Comparison of ENCODE assay signal across 11 cellular contexts in genomic region chr6:52664991-52665686, GRCh38. TPM values are rescaled to one million over a fixed set of nuclear protein-coding genes. Genes with fewer than 3 reads are reported as not detected.
DNase-seq lines count a peak whose midpoint lies in the region; ATAC-seq and TF ChIP-seq lines count a peak whose summit lies in the region.
"Had no signal": no experiment of that assay in that cellular context is flagged by ENCODE, and none has a peak within 500 bp of the region (broad histone marks: within the 10 kb centered on the region; RNA-seq: fewer than 3 reads in every experiment).

No MANE protein-coding gene starts in this region.

- peaks cover 10% of the 10 kb centered on the region; the same call in 1 of the 3 replicates for H3K36me3 Mint-ChIP-seq in GM23338 (ENCODE audit: low read depth)
- H3K36me3 Mint-ChIP-seq: stimulated activated effector memory CD8-positive, alpha-beta T cell treated with anti-CD3 and anti-CD28 coated beads, Interleukin-12 subunit alpha, Interleukin-12 subunit beta, amount 100 ng/mL, for 72 hours had no signal

- intact Hi-C loops in spleen (cut with DNase I; ENCODE audit: low total_unique reads): loop anchor here (10.0 kb wide), 1 partner anchor 380 kb away; the partner anchor contains the start of gene MCM3

- H3F3A ChIP-seq in GM23338 (replicated peaks; ENCODE audit: low read depth): no peaks in the 10 kb centered on the region

- H3K4me2 ChIP-seq in GM23338 (peak overlapping the region; percentile 74), hepatocyte (peak overlapping the region; percentile 90)

- H3K4me3 Mint-ChIP-seq in GM23338: no peak overlapping the region
- H3K4me3 Mint-ChIP-seq: nephron; stimulated activated effector memory CD8-positive, alpha-beta T cell treated with anti-CD3 and anti-CD28 coated beads, Interleukin-12 subunit alpha, Interleukin-12 subunit beta, amount 100 ng/mL, for 72 hours had no signal

- no peak for TF ChIP-seq CTCF in GM23338 (conservative IDR thresholded peaks at IDR 0.05; ENCODE audit: low read depth in 2 of 2)
- TF ChIP-seq CTCF in RWPE2 (IDR thresholded peaks at IDR 0.05; ENCODE audit: poor library complexity, severe bottlenecking): no peak
- no peak for TF ChIP-seq CTCF in hepatocyte (IDR thresholded peaks at IDR 0.05; ENCODE audit: poor library complexity)
- no peak for TF ChIP-seq CTCF in spleen (IDR thresholded peaks at IDR 0.05 in 8 of 11, conservative IDR thresholded peaks at IDR 0.05 in 3 of 11)

- H3K27me3 Mint-ChIP-seq in GM23338 (ENCODE audit: insufficient read depth, low read depth, poor library complexity): no peaks in the 10 kb centered on the region

- no peaks in the 10 kb centered on the region for H3K9me3 Mint-ChIP-seq in GM23338
- H3K9me3 Mint-ChIP-seq: nephron; stimulated activated effector memory CD8-positive, alpha-beta T cell treated with anti-CD3 and anti-CD28 coated beads, Interleukin-12 subunit alpha, Interleukin-12 subunit beta, amount 100 ng/mL, for 72 hours had no signal

- H3K36me3 ChIP-seq in GM23338 (ENCODE audit: insufficient read depth) (0 out of 2 replicates have a peak, but pooled peaks cover 9% of the 10 kb centered on the region), RWPE2 (ENCODE audit: low read depth) (no peaks in the 10 kb centered on the region), hepatocyte (replicated peaks; ENCODE audit: insufficient read depth, low read depth) (no peaks in the 10 kb centered on the region), spleen (no peaks in the 10 kb centered on the region)

- H3K9me3 ChIP-seq in RWPE2 (ENCODE audit: severe bottlenecking): no peaks in the 10 kb centered on the region
- H3K9me3 ChIP-seq in hepatocyte (ENCODE audit: low read depth): no peaks in the 10 kb centered on the region
- no peaks in the 10 kb centered on the region for H3K9me3 ChIP-seq in spleen

- peaks cover 3% of the 10 kb centered on the region; the same call in 1 of the 3 replicates for H3K4me1 Mint-ChIP-seq in GM23338
- H3K4me1 Mint-ChIP-seq: stimulated activated effector memory CD8-positive, alpha-beta T cell treated with anti-CD3 and anti-CD28 coated beads, Interleukin-12 subunit alpha, Interleukin-12 subunit beta, amount 100 ng/mL, for 72 hours had no signal

- ATAC-seq in GM23338 (no peak), RWPE2 (ENCODE audit: low read depth) (no peak), GM21717 (IDR thresholded peaks at IDR 0.05; ENCODE audit: unreplicated experiment) (no peak), HG03571 (IDR thresholded peaks at IDR 0.05; ENCODE audit: unreplicated experiment) (no peak)

- peaks cover 13% of the 10 kb centered on the region for H3K27me3 ChIP-seq in GM23338 (ENCODE audit: insufficient read depth)
- no peaks in the 10 kb centered on the region for H3K27me3 ChIP-seq in RWPE2 (ENCODE audit: insufficient read depth, poor library complexity, severe bottlenecking)
- H3K27me3 ChIP-seq in hepatocyte: no peaks in the 10 kb centered on the region
- peaks cover 0 to 15% (median 0%) of the 10 kb centered on the region in 7 donors for H3K27me3 ChIP-seq in spleen (replicated peaks in 1 of 7)

- 61% methylated on average over 10 of the region's 10 CpGs for WGBS in hepatocyte (ENCODE audit: low lambda C conversion rate, missing lambda C conversion rate)
- 73 to 86% (median 76%) methylated on average over 10 of the region's 10 CpGs for WGBS in spleen, 5 donors

- no peak overlapping the region for H3K27ac Mint-ChIP-seq in GM23338
- H3K27ac Mint-ChIP-seq: nephron; stimulated activated effector memory CD8-positive, alpha-beta T cell treated with anti-CD3 and anti-CD28 coated beads, Interleukin-12 subunit alpha, Interleukin-12 subunit beta, amount 100 ng/mL, for 72 hours had no signal

- H3K79me2 ChIP-seq in GM23338 (replicated peaks; ENCODE audit: insufficient read depth) (no peaks in the 10 kb centered on the region; the same call in 1 of the 2 replicates), hepatocyte (peaks cover 31% of the 10 kb centered on the region)

- H4K20me1 ChIP-seq in GM23338 (replicated peaks; ENCODE audit: insufficient read depth) (no peaks in the 10 kb centered on the region), hepatocyte (ENCODE audit: insufficient read depth, poor library complexity, severe bottlenecking) (no peaks in the 10 kb centered on the region)

- DNase-seq in GM23338 (ENCODE audit: low spot score) (no peak), RWPE2 (ENCODE audit: low spot score) (no peak), hepatocyte (ENCODE audit: low spot score) (no peak), spleen (no peak), activated T-cell treated with anti-CD3 and anti-CD28 coated beads for 4 hours (no peak), NCI-H446 treated with DMSO at 0.1 percent for 48 hours (lab: John Stamatoyannopoulos, UW) (no peak)
- DNase-seq: activated CD4-positive, alpha-beta T cell treated with anti-CD3 and anti-CD28 coated beads for 48 hours had no signal

- TF ChIP-seq POLR2A in spleen (IDR thresholded peaks at IDR 0.05): no peak

- H3K9me2 ChIP-seq in GM23338 (ENCODE audit: insufficient read depth) (no peaks in the 10 kb centered on the region), hepatocyte (replicated peaks; ENCODE audit: insufficient read depth) (no peaks in the 10 kb centered on the region)

- H3K4me1 ChIP-seq in GM23338 (ENCODE audit: insufficient read depth) (peaks cover 10% of the 10 kb centered on the region; the same call in 1 of the 2 replicates), RWPE2 (ENCODE audit: insufficient read depth, poor library complexity, severe bottlenecking) (peaks cover 9% of the 10 kb centered on the region), hepatocyte (ENCODE audit: insufficient read depth) (peaks cover 4% of the 10 kb centered on the region), spleen (peaks cover 8 to 54% (median 38%) of the 10 kb centered on the region in 6 donors)

- H2AFZ ChIP-seq in GM23338 (peak overlapping the region; percentile 96), hepatocyte (peak overlapping the region; percentile 90)

- H3K27ac ChIP-seq in GM23338 (ENCODE audit: low read depth) (no peak overlapping the region), RWPE2 (ENCODE audit: poor library complexity, severe bottlenecking) (no peak overlapping the region), hepatocyte (peak overlapping the region; percentile 81), spleen (peak overlapping the region in 6 of 8 donors; percentile 61 to 81 (median 72))

- peak overlapping the region; percentile 55 for H3K4me3 ChIP-seq in GM23338
- H3K4me3 ChIP-seq in RWPE2 (ENCODE audit: severe bottlenecking): peak overlapping the region; percentile 55
- H3K4me3 ChIP-seq in hepatocyte: peak overlapping the region; percentile 80
- peak overlapping the region; percentile 37 to 76 (median 63) for H3K4me3 ChIP-seq in spleen

TF ChIP-seq in GM23338, 12 proteins besides CTCF, POLR2A, EP300 and RAD21 (continues in another document):
- TF ChIP-seq POLR2AphosphoS5 (IDR thresholded peaks at IDR 0.05; ENCODE audit: low read depth) (no peak), CREB1 (CRISPR knock-in tag; IDR thresholded peaks at IDR 0.05; ENCODE audit: low read depth) (no peak), STAT1 (IDR thresholded peaks at IDR 0.05; ENCODE audit: unreplicated experiment) (no peak), JUNB (IDR thresholded peaks at IDR 0.05; ENCODE audit: unreplicated experiment) (no peak), NANOG (IDR thresholded peaks at IDR 0.05; ENCODE audit: borderline replicate concordance) (no peak), EZH2phosphoT487 (IDR thresholded peaks at IDR 0.05; ENCODE audit: unreplicated experiment) (no peak), ETS1 (IDR thresholded peaks at IDR 0.05) (no peak), EZH2 (IDR thresholded peaks at IDR 0.05; ENCODE audit: low read depth, unreplicated experiment) (no peak), ZNF114 (CRISPR knock-in tag; IDR thresholded peaks at IDR 0.05) (no peak)

RNA-seq across cellular contexts. Expression of gene TMEM14A, which starts 5.8 kb away (rescaled TPM):
- 13.9 and 19.8 TPM in 2 replicates for total RNA-seq in GM23338 (2014; rRNA removed; shearing (Covaris generic))
- polyA plus RNA-seq in GM23338 (2016; fragmentation: Nextera tagmentation; extraction: Ambion mirVana) (36.0 and 39.3 TPM in 2 replicates), hepatocyte (80.4 and 86.9 TPM in 2 replicates), spleen (10 to 100 TPM; 15.0 to 20.3 (median 16.6) TPM)
- total RNA-seq in hepatocyte (70.6 and 84.5 TPM in 2 replicates), spleen (10 to 100 TPM in 4 of 7 donors, 1 to 10 TPM in 3; 7.5 to 16.0 (median 11.0) TPM)

Comparison
In these comparisons a context has a peak if more than half of its experiments do, and no peak if none do; other contexts are left out.
1. H3K27ac ChIP-seq: peak in hepatocyte (single experiment) and spleen (6 of 8); none in GM23338 (single experiment) and RWPE2 (single experiment).
2. Peak in every context shown above with its lines, with median percentiles within 50 percentile points of each other: H3K4me3 ChIP-seq.